Comparison of ENCODE assay signal across 11 cellular contexts in genomic region chrY:14328677-14329345, GRCh38.
DNase-seq lines count a peak whose midpoint lies in the region; ATAC-seq, FAIRE-seq and TF ChIP-seq lines count a peak whose summit lies in the region.
"Had no signal": no experiment of that assay in that cellular context is flagged by ENCODE, and none has a peak within 500 bp of the region (broad histone marks: within the 10 kb centered on the region; RNA-seq: fewer than 3 reads in every experiment).

No MANE protein-coding gene starts in this region.

- no peaks in the 10 kb centered on the region for H3K9me3 ChIP-seq in kidney (ENCODE audit: control insufficient read depth in 1 of 2, low read length in 2 of 2)
- H3K9me3 ChIP-seq: left ventricle myocardium inferior had no signal

- no peaks in the 10 kb centered on the region for H3K36me3 Mint-ChIP-seq in T-cell

- no peak overlapping the region for H3K9ac ChIP-seq in kidney (ENCODE audit: low read length in 2 of 2)

- H3K27ac ChIP-seq in kidney (ENCODE audit: low read depth in 2 of 2, low read length in 2 of 2) = no peak overlapping the region
- H3K27ac ChIP-seq: HL-60, left ventricle myocardium inferior had no signal

- H3K4me1 Mint-ChIP-seq in T-cell = peaks cover 0 to 12% (median 0%) of the 10 kb centered on the region in 3 donors

- intact Hi-C loops in kidney (cut with DNase I) = no loop called here

- POLR2A ChIA-PET in T-cell (lab: Charles Lee) = no interaction called here

- H3K4me3 Mint-ChIP-seq in T-cell = no peak overlapping the region

- FAIRE-seq in RCC 7860 (lab: Jason Lieb, UNC) (peak; percentile 79), kidney (lab: Jason Lieb, UNC) (no peak)

- peak; percentile 97 for ATAC-seq in HG02610 (IDR thresholded peaks at IDR 0.05; ENCODE audit: unreplicated experiment)
- ATAC-seq in T-cell (replicated peaks in 1 of 4) = no peak
- no peak for ATAC-seq in HG03108 (IDR thresholded peaks at IDR 0.05; ENCODE audit: unreplicated experiment)

- DNase-seq in GM10266 (ENCODE audit: extremely low spot score) = no peak
- peak; percentile 63 for DNase-seq in RCC 7860 (ENCODE audit: low spot score)
- no peak for DNase-seq in kidney
- no peak for DNase-seq in T-cell
- no peak for DNase-seq in DMS114 treated with DMSO at 0.1 percent for 48 hours (lab: John Stamatoyannopoulos, UW; ENCODE audit: unreplicated experiment)
- DNase-seq in stimulated activated CD4-positive, alpha-beta T cell treated with anti-CD3 and anti-CD28 coated beads, Interleukin-2, amount 100 ng/mL, for 24 hours = no peak
- DNase-seq: effector memory CD4-positive, alpha-beta T cell; left ventricle myocardium inferior had no signal

- H3K4me3 ChIP-seq in kidney (ENCODE audit: low read length in 2 of 2) = no peak overlapping the region
- H3K4me3 ChIP-seq: left ventricle myocardium inferior had no signal

- H3K27ac Mint-ChIP-seq in T-cell = peak overlapping the region in 1 of 2 donors; percentile 78

- CTCF ChIA-PET in T-cell (lab: Charles Lee) = no interaction called here

- no peaks in the 10 kb centered on the region for H3K4me1 ChIP-seq in kidney (ENCODE audit: control insufficient read depth in 1 of 2, insufficient read depth in 1 of 2, low read depth in 1 of 2, low read length in 2 of 2)
- H3K4me1 ChIP-seq: left ventricle myocardium inferior had no signal

- peak; percentile 36 for TF ChIP-seq CTCF in GM10266 (IDR thresholded peaks at IDR 0.05; ENCODE audit: control insufficient read depth, insufficient read depth, low read depth, missing control alignments)
- peak; percentile 13 for TF ChIP-seq CTCF in kidney (IDR thresholded peaks at IDR 0.05; ENCODE audit: borderline replicate concordance, extremely low read depth, insufficient read depth)

- H3K27me3 Mint-ChIP-seq in T-cell = no peaks in the 10 kb centered on the region

- no peaks in the 10 kb centered on the region for H3K9me3 Mint-ChIP-seq in T-cell

- no peaks in the 10 kb centered on the region for H3K36me3 ChIP-seq in kidney (ENCODE audit: control insufficient read depth in 1 of 2, insufficient read depth in 2 of 2, low read length in 2 of 2)
- H3K36me3 ChIP-seq: left ventricle myocardium inferior had no signal
